In genomic region chr5:169273881-169274280, GRCh38 we compare ENCODE assay signal across 27 cellular contexts.
"Had no signal": no experiment of that assay in that cellular context is flagged by ENCODE, and none has a peak within 500 bp of the region (broad histone marks: within the 10 kb centered on the region; RNA-seq: fewer than 3 reads in every experiment).

No MANE protein-coding gene starts in this region.

- H3K36me3 Mint-ChIP-seq: stimulated activated effector memory CD8-positive, alpha-beta T cell treated with anti-CD3 and anti-CD28 coated beads, Interleukin-12 subunit alpha, Interleukin-12 subunit beta, amount 100 ng/mL, for 72 hours; stimulated activated memory B cell treated with anti-CD40 and anti-IgM and Interleukin-4, amounts not matched to agents 10 μg/mL and 1 μg/mL and 100 μg/mL, for 72 hours; stimulated activated naive B cell treated with anti-CD40 and anti-IgM and Interleukin-4, amounts not matched to agents 10 μg/mL and 1 μg/mL and 100 μg/mL, for 72 hours had no signal

- H3K4me1 Mint-ChIP-seq: stimulated activated effector memory CD8-positive, alpha-beta T cell treated with anti-CD3 and anti-CD28 coated beads, Interleukin-12 subunit alpha, Interleukin-12 subunit beta, amount 100 ng/mL, for 72 hours; stimulated activated memory B cell treated with anti-CD40 and anti-IgM and Interleukin-4, amounts not matched to agents 10 μg/mL and 1 μg/mL and 100 μg/mL, for 72 hours; stimulated activated naive B cell treated with anti-CD40 and anti-IgM and Interleukin-4, amounts not matched to agents 10 μg/mL and 1 μg/mL and 100 μg/mL, for 72 hours; stimulated activated naive CD8-positive, alpha-beta T cell treated with anti-CD3 and anti-CD28 coated beads, Interleukin-15, amount 100 ng/mL, for 72 hours had no signal

- H3K27me3 Mint-ChIP-seq: stimulated activated memory B cell treated with anti-CD40 and anti-IgM and Interleukin-4, amounts not matched to agents 10 μg/mL and 1 μg/mL and 100 μg/mL, for 72 hours; stimulated activated naive B cell treated with anti-CD40 and anti-IgM and Interleukin-4, amounts not matched to agents 10 μg/mL and 1 μg/mL and 100 μg/mL, for 72 hours; stimulated activated naive CD8-positive, alpha-beta T cell treated with anti-CD3 and anti-CD28 coated beads, Interleukin-15, amount 100 ng/mL, for 72 hours; stimulated activated naive CD8-positive, alpha-beta T cell treated with anti-CD3 and anti-CD28 coated beads, Interleukin-15, Interleukin-2, amounts not matched to agents 100 ng/mL and 50 ng/mL, for 24 hours; type B pancreatic cell had no signal

- H3K4me3 ChIP-seq: stomach, suprapubic skin, testis, thoracic aorta, tibial artery, tibial nerve, transverse colon, upper lobe of left lung, upper lobe of right lung, uterus, vagina had no signal

- H3K9me3 Mint-ChIP-seq: stimulated activated effector memory CD8-positive, alpha-beta T cell treated with anti-CD3 and anti-CD28 coated beads, Interleukin-12 subunit alpha, Interleukin-12 subunit beta, amount 100 ng/mL, for 72 hours; stimulated activated memory B cell treated with anti-CD40 and anti-IgM and Interleukin-4, amounts not matched to agents 10 μg/mL and 1 μg/mL and 100 μg/mL, for 72 hours; stimulated activated naive B cell treated with anti-CD40 and anti-IgM and Interleukin-4, amounts not matched to agents 10 μg/mL and 1 μg/mL and 100 μg/mL, for 72 hours; stimulated activated naive CD8-positive, alpha-beta T cell treated with anti-CD3 and anti-CD28 coated beads, Interleukin-15, amount 100 ng/mL, for 72 hours; stimulated activated naive CD8-positive, alpha-beta T cell treated with anti-CD3 and anti-CD28 coated beads, Interleukin-15, Interleukin-2, amounts not matched to agents 100 ng/mL and 50 ng/mL, for 24 hours; type B pancreatic cell had no signal

- H3K27me3 ChIP-seq: stomach, suprapubic skin, testis, tibial artery, tibial nerve, transverse colon, upper lobe of left lung, upper lobe of right lung, uterus, vagina had no signal

- H3K4me1 ChIP-seq: stomach, suprapubic skin, testis, tibial nerve, transverse colon, upper lobe of left lung, upper lobe of right lung, uterus, vagina had no signal

- DNase-seq: stimulated activated CD4-positive, alpha-beta T cell treated with anti-CD3 and anti-CD28 coated beads, Interleukin-2, amount 100 ng/mL, for 48 hours; stimulated activated CD4-positive, alpha-beta T cell treated with anti-CD3 and anti-CD28 coated beads, Interleukin-4, amount 100 ng/mL, for 1 hour; stimulated activated CD4-positive, alpha-beta T cell treated with anti-CD3 and anti-CD28 coated beads, Interleukin-4, amount 100 ng/mL, for 24 hours; stimulated activated CD4-positive, alpha-beta T cell treated with anti-CD3 and anti-CD28 coated beads, Interleukin-4, amount 100 ng/mL, for 4 hours; stimulated activated CD8-positive, alpha-beta memory T cell treated with anti-CD3 and anti-CD28 coated beads, Interleukin-4, amount 100 ng/mL, for 48 hours; stimulated activated naive B cell treated with anti-CD40 and anti-IgM and Interleukin-4, amounts not matched to agents 10 μg/mL and 1 μg/mL and 100 μg/mL, for 72 hours; stimulated activated naive CD4-positive, alpha-beta T cell; stimulated activated naive CD4-positive, alpha-beta T cell treated with Interleukin-2 at 50 U/mL for 16 hours; stimulated activated naive CD8-positive, alpha-beta T cell treated with anti-CD3 and anti-CD28 coated beads, Interleukin-15, amount 100 ng/mL, for 72 hours; stimulated activated naive CD8-positive, alpha-beta T cell treated with anti-CD3 and anti-CD28 coated beads, Interleukin-15, Interleukin-2, amounts not matched to agents 100 U/mL and 50 U/mL, for 24 hours; stomach; substantia nigra; testis; tibial artery; transverse colon; trophoblast cell; upper lobe of left lung; upper lobe of right lung; uterus had no signal

- H3K27ac ChIP-seq: stomach, suprapubic skin, testis, thoracic aorta, tibial artery, tibial nerve, transverse colon, upper lobe of left lung, upper lobe of right lung, uterus, vagina had no signal

- H3K36me3 ChIP-seq: stomach, suprapubic skin, thoracic aorta, tibial nerve, transverse colon, upper lobe of left lung, upper lobe of right lung, uterus, vagina had no signal

- H3K4me3 Mint-ChIP-seq: stimulated activated effector memory CD8-positive, alpha-beta T cell treated with anti-CD3 and anti-CD28 coated beads, Interleukin-12 subunit alpha, Interleukin-12 subunit beta, amount 100 ng/mL, for 72 hours; stimulated activated memory B cell treated with anti-CD40 and anti-IgM and Interleukin-4, amounts not matched to agents 10 μg/mL and 1 μg/mL and 100 μg/mL, for 72 hours; stimulated activated naive B cell treated with anti-CD40 and anti-IgM and Interleukin-4, amounts not matched to agents 10 μg/mL and 1 μg/mL and 100 μg/mL, for 72 hours; stimulated activated naive CD8-positive, alpha-beta T cell treated with anti-CD3 and anti-CD28 coated beads, Interleukin-15, amount 100 ng/mL, for 72 hours; stimulated activated naive CD8-positive, alpha-beta T cell treated with anti-CD3 and anti-CD28 coated beads, Interleukin-15, Interleukin-2, amounts not matched to agents 100 ng/mL and 50 ng/mL, for 24 hours; type B pancreatic cell had no signal

- H3K27ac Mint-ChIP-seq: stimulated activated effector memory CD8-positive, alpha-beta T cell treated with anti-CD3 and anti-CD28 coated beads, Interleukin-12 subunit alpha, Interleukin-12 subunit beta, amount 100 ng/mL, for 72 hours; stimulated activated memory B cell treated with anti-CD40 and anti-IgM and Interleukin-4, amounts not matched to agents 10 μg/mL and 1 μg/mL and 100 μg/mL, for 72 hours; stimulated activated naive B cell treated with anti-CD40 and anti-IgM and Interleukin-4, amounts not matched to agents 10 μg/mL and 1 μg/mL and 100 μg/mL, for 72 hours; stimulated activated naive CD8-positive, alpha-beta T cell treated with anti-CD3 and anti-CD28 coated beads, Interleukin-15, amount 100 ng/mL, for 72 hours; stimulated activated naive CD8-positive, alpha-beta T cell treated with anti-CD3 and anti-CD28 coated beads, Interleukin-15, Interleukin-2, amounts not matched to agents 100 ng/mL and 50 ng/mL, for 24 hours; type B pancreatic cell had no signal

- H3K9me3 ChIP-seq: stomach, suprapubic skin, testis, thoracic aorta, tibial artery, tibial nerve, transverse colon, upper lobe of left lung, upper lobe of right lung, uterus, vagina had no signal
